ENCODE assay signal across 12 cellular contexts in genomic region chrX:2584659-2585470, GRCh38.
DNase-seq lines count a peak whose midpoint lies in the region; ATAC-seq lines count a peak whose summit lies in the region.
"Had no signal": no experiment of that assay in that cellular context is flagged by ENCODE, and none has a peak within 500 bp of the region (broad histone marks: within the 10 kb centered on the region; RNA-seq: fewer than 3 reads in every experiment).

No MANE protein-coding gene starts in this region.

- no peak for ATAC-seq in central memory CD8-positive, alpha-beta T cell (replicated peaks; ENCODE audit: extremely low read depth, poor library complexity, severe bottlenecking)
- ATAC-seq in memory B cell (ENCODE audit: low read depth): no peak
- no peak for ATAC-seq in stimulated activated naive B cell treated with anti-CD40 and anti-IgM and Interleukin-4, amounts not matched to agents 10 μg/mL and 1 μg/mL and 100 μg/mL, for 72 hours (replicated peaks)
- no peak for ATAC-seq in HG02884 (IDR thresholded peaks at IDR 0.05; ENCODE audit: unreplicated experiment)
- ATAC-seq: upper lobe of right lung had no signal

- no peaks in the 10 kb centered on the region for H3K36me3 Mint-ChIP-seq in activated naive CD4-positive, alpha-beta T cell treated with anti-CD3 and anti-CD28 coated beads, Interleukin-2, amount 50 U/mL, for 24 hours
- H3K36me3 Mint-ChIP-seq in central memory CD8-positive, alpha-beta T cell (ENCODE audit: insufficient read depth): peaks cover 6% of the 10 kb centered on the region
- H3K36me3 Mint-ChIP-seq in memory B cell: peaks cover 2% of the 10 kb centered on the region
- H3K36me3 Mint-ChIP-seq in stimulated activated naive B cell treated with anti-CD40 and anti-IgM and Interleukin-4, amounts not matched to agents 10 μg/mL and 1 μg/mL and 100 μg/mL, for 72 hours: peaks cover 0 to 3% of the 10 kb centered on the region in 2 donors

- no peaks in the 10 kb centered on the region for H3K9me3 Mint-ChIP-seq in activated naive CD4-positive, alpha-beta T cell treated with anti-CD3 and anti-CD28 coated beads, Interleukin-2, amount 50 U/mL, for 24 hours
- H3K9me3 Mint-ChIP-seq in central memory CD8-positive, alpha-beta T cell: no peaks in the 10 kb centered on the region
- H3K9me3 Mint-ChIP-seq in memory B cell: peaks cover 2% of the 10 kb centered on the region
- H3K9me3 Mint-ChIP-seq in stimulated activated naive B cell treated with anti-CD40 and anti-IgM and Interleukin-4, amounts not matched to agents 10 μg/mL and 1 μg/mL and 100 μg/mL, for 72 hours: peaks cover 0 to 2% of the 10 kb centered on the region in 2 donors

- peaks cover 26% of the 10 kb centered on the region for H3K27me3 Mint-ChIP-seq in activated naive CD4-positive, alpha-beta T cell treated with anti-CD3 and anti-CD28 coated beads, Interleukin-2, amount 50 U/mL, for 24 hours
- peaks cover 56% of the 10 kb centered on the region for H3K27me3 Mint-ChIP-seq in central memory CD8-positive, alpha-beta T cell
- peaks cover 25% of the 10 kb centered on the region for H3K27me3 Mint-ChIP-seq in memory B cell
- peaks cover 37 to 46% of the 10 kb centered on the region in 2 donors for H3K27me3 Mint-ChIP-seq in stimulated activated naive B cell treated with anti-CD40 and anti-IgM and Interleukin-4, amounts not matched to agents 10 μg/mL and 1 μg/mL and 100 μg/mL, for 72 hours

- DNase-seq in activated naive CD4-positive, alpha-beta T cell treated with anti-CD3 and anti-CD28 coated beads, Interleukin-2, amount 50 U/mL, for 16 hours: no peak
- DNase-seq in central memory CD8-positive, alpha-beta T cell (ENCODE audit: low spot score in 2 of 2): no peak
- DNase-seq in memory B cell (ENCODE audit: low spot score in 2 of 2) (no peak), NOMO-1 treated with DMSO at 0.1 percent for 48 hours (lab: John Stamatoyannopoulos, UW; ENCODE audit: unreplicated experiment) (no peak), NCI-H187 treated with DMSO at 0.1 percent for 48 hours (lab: John Stamatoyannopoulos, UW) (no peak)
- DNase-seq in stimulated activated naive B cell treated with anti-CD40 and anti-IgM and Interleukin-4, amounts not matched to agents 10 μg/mL and 1 μg/mL and 100 μg/mL, for 72 hours: no peak
- DNase-seq: activated CD8-positive, alpha-beta memory T cell treated with anti-CD3 and anti-CD28 coated beads, Interleukin-2, amount 50 U/mL, for 4 hours; effector CD8-positive, alpha-beta T cell; NCI-H2171 treated with DMSO at 0.1 percent for 48 hours; upper lobe of right lung had no signal

- no peak overlapping the region for H3K27ac Mint-ChIP-seq in activated naive CD4-positive, alpha-beta T cell treated with anti-CD3 and anti-CD28 coated beads, Interleukin-2, amount 50 U/mL, for 24 hours
- H3K27ac Mint-ChIP-seq in central memory CD8-positive, alpha-beta T cell (ENCODE audit: low read depth): peak overlapping the region; percentile 39
- peak overlapping the region; percentile 29 for H3K27ac Mint-ChIP-seq in memory B cell
- H3K27ac Mint-ChIP-seq in stimulated activated naive B cell treated with anti-CD40 and anti-IgM and Interleukin-4, amounts not matched to agents 10 μg/mL and 1 μg/mL and 100 μg/mL, for 72 hours: peak overlapping the region; percentile 79

- H3K4me3 Mint-ChIP-seq in activated naive CD4-positive, alpha-beta T cell treated with anti-CD3 and anti-CD28 coated beads, Interleukin-2, amount 50 U/mL, for 24 hours: peak overlapping the region; percentile 73
- H3K4me3 Mint-ChIP-seq in central memory CD8-positive, alpha-beta T cell: peak overlapping the region; percentile 73
- H3K4me3 Mint-ChIP-seq in memory B cell: peak overlapping the region; percentile 74
- H3K4me3 Mint-ChIP-seq in stimulated activated naive B cell treated with anti-CD40 and anti-IgM and Interleukin-4, amounts not matched to agents 10 μg/mL and 1 μg/mL and 100 μg/mL, for 72 hours: peak overlapping the region; percentile 84 to 91

- H3K4me1 Mint-ChIP-seq in activated naive CD4-positive, alpha-beta T cell treated with anti-CD3 and anti-CD28 coated beads, Interleukin-2, amount 50 U/mL, for 24 hours: peaks cover 9% of the 10 kb centered on the region
- H3K4me1 Mint-ChIP-seq in central memory CD8-positive, alpha-beta T cell: peaks cover 21% of the 10 kb centered on the region
- H3K4me1 Mint-ChIP-seq in memory B cell: peaks cover 11% of the 10 kb centered on the region
- H3K4me1 Mint-ChIP-seq in stimulated activated naive B cell treated with anti-CD40 and anti-IgM and Interleukin-4, amounts not matched to agents 10 μg/mL and 1 μg/mL and 100 μg/mL, for 72 hours: peaks cover 16 to 37% of the 10 kb centered on the region in 2 donors
